8 cellular contexts compared by ENCODE assay signal in genomic region chr20:346033-346639, GRCh38. TPM values are rescaled to one million over a fixed set of nuclear protein-coding genes. Genes with fewer than 3 reads are reported as not detected.
DNase-seq lines count a peak whose midpoint lies in the region; ATAC-seq and TF ChIP-seq lines count a peak whose summit lies in the region.

No MANE protein-coding gene starts in this region.

- no peak for TF ChIP-seq POLR2A in uterus (IDR thresholded peaks at IDR 0.05)

- H3K27me3 ChIP-seq in right atrium auricular region (no peaks in the 10 kb centered on the region), uterus (no peaks in the 10 kb centered on the region)

- H3K4me1 Mint-ChIP-seq in MCF 10A (ENCODE audit: insufficient read depth, unreplicated experiment) (peaks cover 19% of the 10 kb centered on the region), mesothelial cell of epicardium (peaks cover 14% of the 10 kb centered on the region)

- H3K4me3 ChIP-seq in right atrium auricular region, result peak overlapping the region; percentile 51 to 84
- H3K4me3 ChIP-seq in uterus, result peak overlapping the region; percentile 77 to 83

- CTCF ChIA-PET in MCF 10A (lab: Yijun Ruan, JAX), result interaction anchor here (0.6 to 4.9 kb wide), 8 partner anchors 8 to 1067 kb away, joined by 3 to 32 read pairs (median 4); partner anchors contain the start of gene SOX12

- peaks cover 7% of the 10 kb centered on the region for H3K36me3 Mint-ChIP-seq in MCF 10A (ENCODE audit: insufficient read depth, unreplicated experiment)
- peaks cover 12% of the 10 kb centered on the region for H3K36me3 Mint-ChIP-seq in mesothelial cell of epicardium

- H3K4me1 ChIP-seq in right atrium auricular region (peaks cover 0 to 19% of the 10 kb centered on the region in 2 donors), uterus (peaks cover 0 to 4% of the 10 kb centered on the region in 2 donors)

- TF ChIP-seq CTCF in right atrium auricular region (IDR thresholded peaks at IDR 0.05) (no peak), MCF 10A (IDR thresholded peaks at IDR 0.05; ENCODE audit: unreplicated experiment) (no peak), mesothelial cell of epicardium (IDR thresholded peaks at IDR 0.05; ENCODE audit: unreplicated experiment) (no peak), uterus (IDR thresholded peaks at IDR 0.05) (no peak)

- POLR2A ChIA-PET in MCF 10A (lab: Yijun Ruan, JAX), result interaction anchor here (0.6 to 4.7 kb wide), 8 partner anchors 9 to 150 kb away, joined by 3 to 29 read pairs (median 4); partner anchors contain the start of genes SOX12 and ZCCHC3

- no TSS peak for BruUV-seq in MCF 10A (replicated peaks; lab: Mats Ljungman, UMichigan)

- ATAC-seq in left ventricle myocardium superior, result no peak
- no peak for ATAC-seq in GM19452 (IDR thresholded peaks at IDR 0.05; ENCODE audit: unreplicated experiment)

- H3K9me3 Mint-ChIP-seq in MCF 10A (ENCODE audit: unreplicated experiment), result peaks cover 17% of the 10 kb centered on the region
- no peaks in the 10 kb centered on the region for H3K9me3 Mint-ChIP-seq in mesothelial cell of epicardium

- H3K27ac ChIP-seq in right atrium auricular region (peak overlapping the region; percentile 94 to 95), uterus (peak overlapping the region; percentile 84 to 97)

- H3K9me3 ChIP-seq in right atrium auricular region (peaks cover 0 to 5% of the 10 kb centered on the region in 2 donors), uterus (no peaks in the 10 kb centered on the region)

- intact Hi-C loops in left ventricle myocardium superior (cut with micrococcal nuclease) (no loop called here), MCF 10A (cut with micrococcal nuclease) (no loop called here), uterus (cut with DNase I; ENCODE audit: low total_unique reads) (no loop called here)

- H3K36me3 ChIP-seq in right atrium auricular region, result no peaks in the 10 kb centered on the region
- no peaks in the 10 kb centered on the region for H3K36me3 ChIP-seq in uterus

- H3K4me3 Mint-ChIP-seq in MCF 10A (ENCODE audit: unreplicated experiment) (peak overlapping the region; percentile 83), mesothelial cell of epicardium (peak overlapping the region; percentile 83)

- H3K27ac Mint-ChIP-seq in MCF 10A (ENCODE audit: low read depth, unreplicated experiment) (peak overlapping the region; percentile 78), mesothelial cell of epicardium (peak overlapping the region; percentile 97)

- H3K27me3 Mint-ChIP-seq in MCF 10A (ENCODE audit: insufficient read depth, unreplicated experiment) (no peaks in the 10 kb centered on the region), mesothelial cell of epicardium (ENCODE audit: low read depth) (no peaks in the 10 kb centered on the region)

- DNase-seq in right atrium auricular region (ENCODE audit: low spot score) (no peak), left ventricle myocardium superior (no peak), MCF 10A (ENCODE audit: unreplicated experiment) (no peak), mesothelial cell of epicardium (ENCODE audit: low spot score in 2 of 2, unreplicated experiment in 2 of 2) (no peak), uterus (no peak), DMS 273 treated with DMSO at 0.1 percent for 48 hours (lab: John Stamatoyannopoulos, UW) (no peak)
- no peak for DNase-seq in stimulated activated CD4-positive, alpha-beta T cell treated with anti-CD3 and anti-CD28 coated beads, Interleukin-2, amount 100 ng/mL, for 48 hours

RNA-seq across cellular contexts. Expression of gene NRSN2, which starts 0.8 kb away (rescaled TPM):
- total RNA-seq in right atrium auricular region, result 10 to 100 TPM; 30.6 to 30.7 TPM
- total RNA-seq in left ventricle myocardium superior, result 17.4 TPM
- 8.2 and 8.4 TPM in 2 replicates for total RNA-seq in MCF 10A (2022)
- total RNA-seq in mesothelial cell of epicardium, result 41.0 to 46.2 TPM (median 41.2 TPM) in 3 replicates
- 10 to 100 TPM; 10.2 to 65.6 (median 28.7) TPM for total RNA-seq in uterus

RNA-seq across cellular contexts. Expression of gene SOX12, which starts 20.8 kb away (rescaled TPM):
- total RNA-seq in right atrium auricular region, result 1 to 10 TPM; 5.3 TPM
- total RNA-seq in left ventricle myocardium superior, result 18.3 TPM
- 17.2 and 17.6 TPM in 2 replicates for total RNA-seq in MCF 10A (2022)
- 65.9 to 67.0 TPM (median 66.8 TPM) in 3 replicates for total RNA-seq in mesothelial cell of epicardium
- 10 to 100 TPM in 1 of 4 donors, 1 to 10 TPM in 3; 2.4 to 21.9 (median 7.4) TPM for total RNA-seq in uterus

RNA-seq across cellular contexts. Expression of gene TRIB3, which starts 34.4 kb away (rescaled TPM):
- total RNA-seq in right atrium auricular region, result 1 to 10 TPM in 1 of 2 donors, under 1 TPM in 1; 0.33 to 4.2 TPM
- total RNA-seq in left ventricle myocardium superior, result 0.40 TPM
- total RNA-seq in MCF 10A (2022), result 477 and 598 TPM in 2 replicates
- total RNA-seq in mesothelial cell of epicardium, result 3.6 to 3.9 TPM (median 3.8 TPM) in 3 replicates
- 1 to 10 TPM; 1.8 to 8.4 (median 3.9) TPM for total RNA-seq in uterus

RNA-seq across cellular contexts. Expression of gene ZCCHC3, which starts 48.8 kb away (rescaled TPM):
- total RNA-seq in right atrium auricular region, result 10 to 100 TPM; 10.2 to 14.4 TPM
- total RNA-seq in left ventricle myocardium superior, result 11.0 TPM
- total RNA-seq in MCF 10A (2022), result 11.7 and 12.1 TPM in 2 replicates
- 40.2 to 40.8 TPM (median 40.5 TPM) in 3 replicates for total RNA-seq in mesothelial cell of epicardium
- total RNA-seq in uterus, result 10 to 100 TPM in 3 of 4 donors, 1 to 10 TPM in 1; 3.3 to 56.7 (median 19.2) TPM

RNA-seq across cellular contexts. Expression of gene C20orf96, which starts 55.6 kb away (rescaled TPM):
- total RNA-seq in right atrium auricular region, result 1 to 10 TPM; 2.4 to 3.4 TPM
- total RNA-seq in left ventricle myocardium superior, result 6.9 TPM
- total RNA-seq in MCF 10A (2022), result 2.4 and 3.8 TPM in 2 replicates
- total RNA-seq in mesothelial cell of epicardium, result 52.3 to 58.1 TPM (median 52.8 TPM) in 3 replicates
- 10 to 100 TPM in 2 of 4 donors, 1 to 10 TPM in 2; 2.8 to 18.2 (median 11.2) TPM for total RNA-seq in uterus

Comparison
In these comparisons a context has a peak if more than half of its experiments do, and no peak if none do; other contexts are left out.
1. RNA of gene TRIB3, which starts 34.4 kb away (total RNA-seq): 477 to 598 TPM in MCF 10A; 1.8 to 8.4 TPM in uterus, 0.33 to 4.2 TPM in right atrium auricular region, 3.6 to 3.9 TPM in mesothelial cell of epicardium and 0.40 TPM in left ventricle myocardium superior (single experiment); every median in the first group is over 10 times any median in the second.